ENCODE assay signal across 10 cellular contexts in the genomic region with DNA sequence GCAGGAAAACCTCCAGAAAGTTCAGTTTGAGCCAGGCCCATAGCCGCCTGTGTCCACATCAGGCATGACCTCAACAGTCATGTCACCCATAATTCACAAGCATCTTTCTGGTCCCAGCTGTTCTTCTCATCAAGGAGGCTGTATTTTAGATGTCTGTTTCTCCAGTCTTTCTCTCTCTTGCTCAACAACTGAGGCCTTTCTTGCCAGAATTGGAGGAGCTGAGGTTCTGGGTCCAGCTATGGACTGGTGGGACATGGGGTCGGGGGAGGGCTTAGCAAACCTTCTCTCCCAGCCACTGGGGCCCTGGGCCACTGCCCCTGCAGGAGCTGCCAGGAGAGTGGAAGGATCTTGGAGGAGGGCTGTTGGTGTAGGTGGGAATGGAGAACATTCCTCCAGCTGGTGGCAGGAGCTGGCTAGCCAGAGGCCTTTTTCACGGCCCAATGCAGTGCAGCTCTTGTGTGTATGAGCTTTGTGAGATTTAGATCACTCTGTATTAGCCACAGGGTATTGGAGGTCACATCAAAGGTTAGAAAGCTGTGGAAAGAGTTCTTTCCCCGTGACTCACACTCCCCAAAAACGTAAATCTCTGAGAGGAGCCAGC. TPM values are rescaled to one million over a fixed set of nuclear protein-coding genes. Genes with fewer than 3 reads are reported as not detected.
DNase-seq lines count a peak whose midpoint lies in the region; ATAC-seq and TF ChIP-seq lines count a peak whose summit lies in the region.
"Had no signal": no experiment of that assay in that cellular context is flagged by ENCODE, and none has a peak within 500 bp of the region (broad histone marks: within the 10 kb centered on the region; RNA-seq: fewer than 3 reads in every experiment).

No MANE protein-coding gene starts in this region.

- no peaks in the 10 kb centered on the region for H3K36me3 ChIP-seq in left ventricle myocardium inferior
- H3K36me3 ChIP-seq in gastrocnemius medialis = no peaks in the 10 kb centered on the region

- H3K4me3 ChIP-seq in left ventricle myocardium inferior (no peak overlapping the region), gastrocnemius medialis (no peak overlapping the region)

- in situ Hi-C loops in gastrocnemius medialis (cut with MboI; ENCODE audit: low sequenced_read_pairs in 4 of 4) = no loop called here

- H3K4me1 ChIP-seq in left ventricle myocardium inferior (peaks cover 39% of the 10 kb centered on the region), gastrocnemius medialis (peaks cover 11 to 30% of the 10 kb centered on the region in 2 donors)

- TF ChIP-seq POLR2A in gastrocnemius medialis (IDR thresholded peaks at IDR 0.05) = no peak

- H3K9me3 ChIP-seq in left ventricle myocardium inferior (replicated peaks) (no peaks in the 10 kb centered on the region), gastrocnemius medialis (no peaks in the 10 kb centered on the region)

- no peak overlapping the region for H3K4me3 Mint-ChIP-seq in activated T-helper 17 cell treated with anti-CD3 and anti-CD28 coated beads, Interleukin-2, amount 50 U/mL, for 72 hours

- intact Hi-C loops in left ventricle myocardium inferior (cut with micrococcal nuclease) = no loop called here
- intact Hi-C loops in gastrocnemius medialis (cut with DNase I; ENCODE audit: low total_unique reads) = no loop called here

- peak overlapping the region; percentile 34 for H3K27ac Mint-ChIP-seq in activated T-helper 17 cell treated with anti-CD3 and anti-CD28 coated beads, Interleukin-2, amount 50 U/mL, for 72 hours

- TF ChIP-seq CTCF in left ventricle myocardium inferior (IDR thresholded peaks at IDR 0.05; ENCODE audit: borderline replicate concordance) = no peak
- TF ChIP-seq CTCF in gastrocnemius medialis (IDR thresholded peaks at IDR 0.05 in 4 of 5, conservative IDR thresholded peaks at IDR 0.05 in 1 of 5) = no peak

- H3K27me3 ChIP-seq in left ventricle myocardium inferior (ENCODE audit: low read depth) (no peaks in the 10 kb centered on the region), gastrocnemius medialis (no peaks in the 10 kb centered on the region)

- no peaks in the 10 kb centered on the region for H3K9me3 Mint-ChIP-seq in activated T-helper 17 cell treated with anti-CD3 and anti-CD28 coated beads, Interleukin-2, amount 50 U/mL, for 72 hours

- no peak for ATAC-seq in activated T-helper 17 cell treated with anti-CD3 and anti-CD28 coated beads, Interleukin-2, amount 50 U/mL, for 72 hours (replicated peaks)
- peak; percentile 85 to 88 for ATAC-seq in gastrocnemius medialis
- no peak for ATAC-seq in HG03571 (IDR thresholded peaks at IDR 0.05; ENCODE audit: unreplicated experiment)
- ATAC-seq: HepG2 had no signal

- no peaks in the 10 kb centered on the region for H3K36me3 Mint-ChIP-seq in activated T-helper 17 cell treated with anti-CD3 and anti-CD28 coated beads, Interleukin-2, amount 50 U/mL, for 72 hours (ENCODE audit: low read depth)

- H3K27ac ChIP-seq in left ventricle myocardium inferior (replicated peaks) (peak overlapping the region; percentile 67), gastrocnemius medialis (peak overlapping the region; percentile 37 to 59 (median 48))
- H3K27ac ChIP-seq: RWPE1 had no signal

- H3K4me1 Mint-ChIP-seq in activated T-helper 17 cell treated with anti-CD3 and anti-CD28 coated beads, Interleukin-2, amount 50 U/mL, for 72 hours = no peaks in the 10 kb centered on the region

- DNase-seq in GM04503 (ENCODE audit: low read depth) = peak; percentile 86
- no peak for DNase-seq in left ventricle myocardium inferior
- DNase-seq in gastrocnemius medialis = peak in 1 of 2 donors; percentile 24
- no peak for DNase-seq in NCI-H2107 (lab: John Stamatoyannopoulos, UW)
- no peak for DNase-seq in activated naive CD4-positive, alpha-beta T cell (lab: John Stamatoyannopoulos, UW)
- DNase-seq in stimulated activated CD4-positive, alpha-beta T cell treated with anti-CD3 and anti-CD28 coated beads, Interleukin-4, amount 100 ng/mL, for 4 hours = no peak

- no peaks in the 10 kb centered on the region for H3K27me3 Mint-ChIP-seq in activated T-helper 17 cell treated with anti-CD3 and anti-CD28 coated beads, Interleukin-2, amount 50 U/mL, for 72 hours

RNA-seq across cellular contexts. Expression of gene MAGEF1, which starts 23.5 kb away (rescaled TPM):
- 1 to 10 TPM; 7.4 to 8.1 TPM for total RNA-seq in activated T-helper 17 cell treated with anti-CD3 and anti-CD28 coated beads, Interleukin-2, amount 50 U/mL, for 72 hours
- total RNA-seq in left ventricle myocardium inferior (35.7 TPM), gastrocnemius medialis (10 to 100 TPM in 3 of 4 donors, 1 to 10 TPM in 1; 9.5 to 19.9 (median 14.8) TPM)

Comparison
In these comparisons a context has a peak if more than half of its experiments do, and no peak if none do; other contexts are left out.
1. ATAC-seq: peak in gastrocnemius medialis (2 of 2); none in activated T-helper 17 cell treated with anti-CD3 and anti-CD28 coated beads, Interleukin-2, amount 50 U/mL, for 72 hours (single experiment) and HG03571 (single experiment).